In the genomic region with DNA sequence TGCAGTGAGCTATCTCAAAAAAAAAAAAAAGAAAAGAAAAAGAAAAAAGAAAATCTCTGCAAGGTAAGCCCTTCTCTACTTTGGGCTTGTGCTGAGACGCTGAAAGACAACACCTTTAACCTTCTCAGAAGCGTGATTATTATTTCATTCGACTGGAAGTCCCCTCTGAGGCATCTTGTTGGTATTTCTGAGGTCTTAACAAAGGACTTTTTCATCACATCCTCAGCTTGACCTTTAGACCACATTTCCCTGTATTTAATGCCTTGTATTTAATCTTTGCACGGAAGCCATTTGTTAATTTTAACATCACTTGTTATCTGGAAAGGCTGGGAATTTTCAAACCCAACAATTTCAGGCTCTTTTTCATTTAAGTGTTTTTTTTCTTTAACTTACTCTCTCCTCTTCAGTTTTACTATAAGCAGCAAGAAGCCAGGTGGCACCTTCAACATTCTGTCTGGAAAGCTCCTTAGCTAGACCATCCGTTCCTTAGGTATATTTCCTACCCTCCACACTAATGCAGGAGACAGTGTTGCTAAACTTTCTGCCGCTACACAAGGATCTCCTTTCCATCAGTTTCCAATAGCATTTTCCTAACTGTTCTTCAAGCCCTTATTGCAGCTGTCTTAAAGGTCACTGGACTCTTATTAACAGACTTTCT, we compare ENCODE assay signal across 9 cellular contexts. TPM values are rescaled to one million over a fixed set of nuclear protein-coding genes. Genes with fewer than 3 reads are reported as not detected.
DNase-seq lines count a peak whose midpoint lies in the region; ATAC-seq and TF ChIP-seq lines count a peak whose summit lies in the region.
"Had no signal": no experiment of that assay in that cellular context is flagged by ENCODE, and none has a peak within 500 bp of the region (broad histone marks: within the 10 kb centered on the region; RNA-seq: fewer than 3 reads in every experiment).

No MANE protein-coding gene starts in this region.

- H3K27ac Mint-ChIP-seq in activated T-cell treated with anti-CD3 and anti-CD28 coated beads, Interleukin-2, amount 50 U/mL, for 72 hours: peak overlapping the region; percentile 93
- H3K27ac Mint-ChIP-seq in stimulated activated naive B cell treated with anti-CD40 and anti-IgM and Interleukin-4, amounts not matched to agents 10 μg/mL and 1 μg/mL and 100 μg/mL, for 72 hours: peak overlapping the region; percentile 56
- no peak overlapping the region for H3K27ac Mint-ChIP-seq in activated CD4-positive, alpha-beta T cell treated with anti-CD3 and anti-CD28 coated beads, Interleukin-2, amount 10 ng/mL, durations not matched to agents 24 days and 14 days

- no peak for TF ChIP-seq CTCF in cardiac fibroblast (IDR thresholded peaks at IDR 0.05; ENCODE audit: low read depth, low read length)

- intact Hi-C loops in activated CD4-positive, alpha-beta T cell treated with anti-CD3 and anti-CD28 coated beads, Interleukin-2, amount 10 ng/mL, durations not matched to agents 24 days and 14 days (cut with micrococcal nuclease): no loop called here

- H3K27me3 Mint-ChIP-seq in activated T-cell treated with anti-CD3 and anti-CD28 coated beads, Interleukin-2, amount 50 U/mL, for 72 hours (ENCODE audit: low read depth): no peaks in the 10 kb centered on the region
- no peaks in the 10 kb centered on the region for H3K27me3 Mint-ChIP-seq in stimulated activated naive B cell treated with anti-CD40 and anti-IgM and Interleukin-4, amounts not matched to agents 10 μg/mL and 1 μg/mL and 100 μg/mL, for 72 hours
- no peaks in the 10 kb centered on the region for H3K27me3 Mint-ChIP-seq in activated CD4-positive, alpha-beta T cell treated with anti-CD3 and anti-CD28 coated beads, Interleukin-2, amount 10 ng/mL, durations not matched to agents 24 days and 14 days

- H3K4me3 Mint-ChIP-seq in activated T-cell treated with anti-CD3 and anti-CD28 coated beads, Interleukin-2, amount 50 U/mL, for 72 hours: no peak overlapping the region
- H3K4me3 Mint-ChIP-seq in stimulated activated naive B cell treated with anti-CD40 and anti-IgM and Interleukin-4, amounts not matched to agents 10 μg/mL and 1 μg/mL and 100 μg/mL, for 72 hours: no peak overlapping the region
- no peak overlapping the region for H3K4me3 Mint-ChIP-seq in activated CD4-positive, alpha-beta T cell treated with anti-CD3 and anti-CD28 coated beads, Interleukin-2, amount 10 ng/mL, durations not matched to agents 24 days and 14 days

- no peak for ATAC-seq in activated T-cell treated with anti-CD3 and anti-CD28 coated beads, Interleukin-2, amount 50 U/mL, for 72 hours (replicated peaks in 1 of 2)
- no peak for ATAC-seq in stimulated activated naive B cell treated with anti-CD40 and anti-IgM and Interleukin-4, amounts not matched to agents 10 μg/mL and 1 μg/mL and 100 μg/mL, for 72 hours (replicated peaks)
- no peak for ATAC-seq in GM19452 (IDR thresholded peaks at IDR 0.05; ENCODE audit: unreplicated experiment)

- H3K4me3 ChIP-seq in cardiac fibroblast (replicated peaks in 1 of 2; ENCODE audit: low read depth in 2 of 2, low read length in 2 of 2): no peak overlapping the region
- H3K4me3 ChIP-seq: thyroid gland had no signal

- no peaks in the 10 kb centered on the region for H3K9me3 Mint-ChIP-seq in activated T-cell treated with anti-CD3 and anti-CD28 coated beads, Interleukin-2, amount 50 U/mL, for 72 hours
- no peaks in the 10 kb centered on the region for H3K9me3 Mint-ChIP-seq in stimulated activated naive B cell treated with anti-CD40 and anti-IgM and Interleukin-4, amounts not matched to agents 10 μg/mL and 1 μg/mL and 100 μg/mL, for 72 hours
- H3K9me3 Mint-ChIP-seq in activated CD4-positive, alpha-beta T cell treated with anti-CD3 and anti-CD28 coated beads, Interleukin-2, amount 10 ng/mL, durations not matched to agents 24 days and 14 days: no peaks in the 10 kb centered on the region

- peaks cover 5% of the 10 kb centered on the region for H3K4me1 Mint-ChIP-seq in activated T-cell treated with anti-CD3 and anti-CD28 coated beads, Interleukin-2, amount 50 U/mL, for 72 hours (ENCODE audit: low read depth)
- peaks cover 5 to 19% of the 10 kb centered on the region in 2 donors for H3K4me1 Mint-ChIP-seq in stimulated activated naive B cell treated with anti-CD40 and anti-IgM and Interleukin-4, amounts not matched to agents 10 μg/mL and 1 μg/mL and 100 μg/mL, for 72 hours
- H3K4me1 Mint-ChIP-seq in activated CD4-positive, alpha-beta T cell treated with anti-CD3 and anti-CD28 coated beads, Interleukin-2, amount 10 ng/mL, durations not matched to agents 24 days and 14 days: peaks cover 7% of the 10 kb centered on the region

- DNase-seq in activated T-cell treated with anti-CD3 and anti-CD28 coated beads, Interleukin-2, amount 50 U/mL, for 72 hours: no peak
- DNase-seq in activated T-cell treated with anti-CD3 and anti-CD28 coated beads, Interleukin-2, amount 50 U/mL, for 48 hours: no peak
- DNase-seq in cardiac fibroblast (ENCODE audit: low read depth in 2 of 2): peak; percentile 22 to 55
- DNase-seq in stimulated activated naive B cell treated with anti-CD40 and anti-IgM and Interleukin-4, amounts not matched to agents 10 μg/mL and 1 μg/mL and 100 μg/mL, for 72 hours: no peak
- DNase-seq in activated CD4-positive, alpha-beta T cell treated with anti-CD3 and anti-CD28 coated beads, Interleukin-2, amount 10 ng/mL, durations not matched to agents 24 days and 14 days: no peak
- DNase-seq: cortex of kidney, NCI-H1048, thyroid gland had no signal

- peaks cover 3 to 11% of the 10 kb centered on the region in 2 donors for H3K36me3 Mint-ChIP-seq in activated T-cell treated with anti-CD3 and anti-CD28 coated beads, Interleukin-2, amount 50 U/mL, for 72 hours (ENCODE audit: insufficient read depth in 2 of 2)
- peaks cover 53 to 64% of the 10 kb centered on the region in 2 donors for H3K36me3 Mint-ChIP-seq in stimulated activated naive B cell treated with anti-CD40 and anti-IgM and Interleukin-4, amounts not matched to agents 10 μg/mL and 1 μg/mL and 100 μg/mL, for 72 hours
- H3K36me3 Mint-ChIP-seq in activated CD4-positive, alpha-beta T cell treated with anti-CD3 and anti-CD28 coated beads, Interleukin-2, amount 10 ng/mL, durations not matched to agents 24 days and 14 days (ENCODE audit: low read depth): peaks cover 28% of the 10 kb centered on the region

RNA-seq across cellular contexts. Expression of a gene that starts 10.3 kb away (rescaled TPM):
- total RNA-seq in activated T-cell treated with anti-CD3 and anti-CD28 coated beads, Interleukin-2, amount 50 U/mL, for 72 hours: 10 to 100 TPM; 45.3 to 46.8 TPM
- total RNA-seq in activated CD4-positive, alpha-beta T cell treated with anti-CD3 and anti-CD28 coated beads, Interleukin-2, amount 10 ng/mL, durations not matched to agents 24 days and 14 days: 51.4 and 58.8 TPM in 2 replicates

RNA-seq across cellular contexts. Expression of a gene that starts 15.4 kb away (rescaled TPM):
- total RNA-seq in activated T-cell treated with anti-CD3 and anti-CD28 coated beads, Interleukin-2, amount 50 U/mL, for 72 hours: under 1 TPM; 0.82 to 0.93 TPM
- 4.4 and 4.8 TPM in 2 replicates for total RNA-seq in activated CD4-positive, alpha-beta T cell treated with anti-CD3 and anti-CD28 coated beads, Interleukin-2, amount 10 ng/mL, durations not matched to agents 24 days and 14 days
- total RNA-seq: thyroid gland had no signal

RNA-seq across cellular contexts. Expression of a gene that starts 16.4 kb away (rescaled TPM):
- under 1 TPM; 0.31 to 0.44 TPM for total RNA-seq in activated T-cell treated with anti-CD3 and anti-CD28 coated beads, Interleukin-2, amount 50 U/mL, for 72 hours
- 0.26 and 0.61 TPM in 2 replicates for total RNA-seq in activated CD4-positive, alpha-beta T cell treated with anti-CD3 and anti-CD28 coated beads, Interleukin-2, amount 10 ng/mL, durations not matched to agents 24 days and 14 days

RNA-seq across cellular contexts. Expression of a gene that starts 46.2 kb away (rescaled TPM):
- total RNA-seq in activated T-cell treated with anti-CD3 and anti-CD28 coated beads, Interleukin-2, amount 50 U/mL, for 72 hours: 10 to 100 TPM; 84.5 to 84.7 TPM
- 41.7 and 43.8 TPM in 2 replicates for total RNA-seq in activated CD4-positive, alpha-beta T cell treated with anti-CD3 and anti-CD28 coated beads, Interleukin-2, amount 10 ng/mL, durations not matched to agents 24 days and 14 days

RNA-seq across cellular contexts. Expression of a gene that starts 52.7 kb away (rescaled TPM):
- total RNA-seq in activated T-cell treated with anti-CD3 and anti-CD28 coated beads, Interleukin-2, amount 50 U/mL, for 72 hours: 10 to 100 TPM; 48.7 to 56.0 TPM
- 69.2 and 71.2 TPM in 2 replicates for total RNA-seq in activated CD4-positive, alpha-beta T cell treated with anti-CD3 and anti-CD28 coated beads, Interleukin-2, amount 10 ng/mL, durations not matched to agents 24 days and 14 days

Comparison
In these comparisons a context has a peak if more than half of its experiments do, and no peak if none do; other contexts are left out.
1. DNase-seq: peak in cardiac fibroblast (2 of 2); none in activated T-cell treated with anti-CD3 and anti-CD28 coated beads, Interleukin-2, amount 50 U/mL, for 72 hours (0 of 2), activated T-cell treated with anti-CD3 and anti-CD28 coated beads, Interleukin-2, amount 50 U/mL, for 48 hours (0 of 2), stimulated activated naive B cell treated with anti-CD40 and anti-IgM and Interleukin-4, amounts not matched to agents 10 μg/mL and 1 μg/mL and 100 μg/mL, for 72 hours (single experiment) and activated CD4-positive, alpha-beta T cell treated with anti-CD3 and anti-CD28 coated beads, Interleukin-2, amount 10 ng/mL, durations not matched to agents 24 days and 14 days (single experiment).